In the genomic region with DNA sequence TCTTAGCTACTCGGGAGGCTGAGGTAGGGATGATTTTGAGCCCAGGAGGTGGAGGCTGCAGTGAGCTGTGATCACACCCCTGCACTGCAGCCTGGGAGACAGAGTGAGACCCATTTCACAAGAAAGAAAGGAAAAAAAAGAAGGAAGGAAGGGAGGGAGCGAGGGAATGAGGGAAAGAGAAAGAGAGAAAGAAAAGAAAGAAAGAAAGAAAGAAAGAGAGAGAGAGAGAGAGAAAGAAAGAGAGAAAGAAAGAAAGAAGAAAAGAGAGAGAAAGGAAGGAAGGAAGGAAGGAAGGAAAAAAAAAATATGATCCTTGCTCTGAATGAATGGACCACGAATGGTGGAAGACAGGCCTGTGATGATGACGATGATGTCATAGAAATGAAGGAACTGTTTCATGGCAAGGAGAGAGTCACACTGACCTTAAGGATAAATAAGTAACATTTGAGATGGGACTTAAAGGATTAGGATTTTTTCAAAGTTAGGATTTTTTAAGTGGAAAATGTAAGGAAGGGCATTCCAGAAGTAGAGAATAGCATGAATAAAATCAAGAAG, we compare ENCODE assay signal across 14 cellular contexts.
"Had no signal": no experiment of that assay in that cellular context is flagged by ENCODE, and none has a peak within 500 bp of the region (broad histone marks: within the 10 kb centered on the region; RNA-seq: fewer than 3 reads in every experiment).

No MANE protein-coding gene starts in this region.

- H3K27me3 Mint-ChIP-seq: activated naive CD8-positive, alpha-beta T cell had no signal

- DNase-seq: activated CD4-positive, alpha-beta T cell treated with anti-CD3 and anti-CD28 coated beads, Interleukin-2, amount 50 U/mL, for 48 hours; activated T-cell treated with anti-CD3 and anti-CD28 coated beads, Interleukin-2, amount 50 U/mL, for 48 hours; anterior cingulate cortex; dorsolateral prefrontal cortex; hippocampal formation; lower lobe of right lung; stimulated activated CD4-positive, alpha-beta T cell treated with anti-CD3 and anti-CD28 coated beads, Interleukin-4, amount 100 ng/mL, for 1 hour; stimulated activated CD8-positive, alpha-beta memory T cell treated with anti-CD3 and anti-CD28 coated beads, Interleukin-4, amount 100 ng/mL, for 48 hours; T-helper 2 cell; thyroid gland had no signal

- H3K36me3 ChIP-seq: breast epithelium, lower lobe of right lung, thyroid gland had no signal

- H3K9me3 ChIP-seq: thyroid gland had no signal

- H3K27ac ChIP-seq: breast epithelium, dorsolateral prefrontal cortex, lower lobe of right lung, SK-N-MC, thyroid gland had no signal

- H3K4me3 Mint-ChIP-seq: activated naive CD8-positive, alpha-beta T cell had no signal

- H3K27me3 ChIP-seq: breast epithelium, dorsolateral prefrontal cortex, thyroid gland had no signal

- ATAC-seq: activated CD4-positive, CD25-positive, alpha-beta regulatory T cell treated with anti-CD3 and anti-CD28 coated beads, Interleukin-2, amount 50 U/mL, for 24 hours; lower lobe of right lung had no signal

- H3K4me1 ChIP-seq: breast epithelium had no signal

- H3K4me3 ChIP-seq: breast epithelium, dorsolateral prefrontal cortex, lower lobe of right lung, SK-N-MC, thyroid gland had no signal

- H3K27ac Mint-ChIP-seq: activated naive CD8-positive, alpha-beta T cell had no signal
